Comparison of ENCODE assay signal across 22 cellular contexts in the genomic region with DNA sequence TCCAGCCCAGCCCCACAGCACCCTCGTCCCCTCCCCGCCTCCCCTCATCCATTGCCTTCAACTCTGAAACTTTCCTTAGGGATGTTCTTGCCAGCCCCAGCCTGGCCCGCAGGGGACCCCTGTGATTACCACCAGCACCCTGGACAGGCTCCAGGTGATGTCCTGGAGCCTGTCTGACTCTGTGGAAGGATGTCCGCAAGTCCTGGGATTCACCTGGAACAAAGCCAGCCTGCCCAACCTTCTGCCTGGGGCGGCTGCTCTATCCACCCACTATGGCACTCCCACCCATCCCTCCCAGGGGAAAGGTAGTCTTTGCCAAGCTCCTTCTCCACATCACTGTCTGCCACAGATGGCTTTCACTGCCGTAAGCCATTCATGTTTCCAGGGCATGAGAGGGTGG. TPM values are rescaled to one million over a fixed set of nuclear protein-coding genes. Genes with fewer than 3 reads are reported as not detected.
"Had no signal": no experiment of that assay in that cellular context is flagged by ENCODE, and none has a peak within 500 bp of the region (broad histone marks: within the 10 kb centered on the region; RNA-seq: fewer than 3 reads in every experiment).

No MANE protein-coding gene starts in this region.

- H3K9me3 ChIP-seq: lower lobe of right lung, thyroid gland had no signal

- H3K27ac ChIP-seq: lower lobe of right lung, thyroid gland had no signal

- H3K27ac Mint-ChIP-seq: activated CD8-positive, alpha-beta T cell treated with anti-CD3 and anti-CD28 coated beads, Interleukin-2, amount 10 ng/mL, durations not matched to agents 7 days and 5 days; activated naive CD4-positive, alpha-beta T cell treated with anti-CD3 and anti-CD28 coated beads, Interleukin-2, amount 50 U/mL, for 72 hours; activated T-helper 1 cell treated with anti-CD3 and anti-CD28 coated beads, Interleukin-12 subunit alpha, Interleukin-12 subunit beta, Interleukin-2, Interleukin-4 antibody, amounts not matched to agents 30 ng/mL and 10 ng/mL and 1 ng/mL, durations not matched to agents 14 hours and 24 hours and 36 hours; brain; dendritic cell treated with granulocyte-macrophage colony-stimulating factor and Interleukin-4, amounts not matched to agents 40 ng/mL and 50 ng/mL, for 4 days; progenitor cell of endocrine pancreas; stimulated activated naive CD8-positive, alpha-beta T cell treated with anti-CD3 and anti-CD28 coated beads, Interleukin-15, Interleukin-2, amounts not matched to agents 100 ng/mL and 50 ng/mL, for 24 hours had no signal

- H3K9me3 Mint-ChIP-seq: activated naive CD4-positive, alpha-beta T cell treated with anti-CD3 and anti-CD28 coated beads, Interleukin-2, amount 50 U/mL, for 72 hours; activated T-helper 1 cell treated with anti-CD3 and anti-CD28 coated beads, Interleukin-12 subunit alpha, Interleukin-12 subunit beta, Interleukin-2, Interleukin-4 antibody, amounts not matched to agents 30 ng/mL and 10 ng/mL and 1 ng/mL, durations not matched to agents 14 hours and 24 hours and 36 hours had no signal

- H3K4me3 ChIP-seq: lower lobe of right lung, thyroid gland had no signal

- H3K27me3 Mint-ChIP-seq: progenitor cell of endocrine pancreas had no signal

- H3K4me3 Mint-ChIP-seq: activated CD8-positive, alpha-beta T cell treated with anti-CD3 and anti-CD28 coated beads, Interleukin-2, amount 10 ng/mL, durations not matched to agents 7 days and 5 days; activated T-helper 1 cell treated with anti-CD3 and anti-CD28 coated beads, Interleukin-12 subunit alpha, Interleukin-12 subunit beta, Interleukin-2, Interleukin-4 antibody, amounts not matched to agents 30 ng/mL and 10 ng/mL and 1 ng/mL, durations not matched to agents 14 hours and 24 hours and 36 hours; brain; dendritic cell treated with granulocyte-macrophage colony-stimulating factor and Interleukin-4, amounts not matched to agents 40 ng/mL and 50 ng/mL, for 4 days; naive thymus-derived CD8-positive, alpha-beta T cell; stimulated activated naive CD8-positive, alpha-beta T cell treated with anti-CD3 and anti-CD28 coated beads, Interleukin-15, Interleukin-2, amounts not matched to agents 100 ng/mL and 50 ng/mL, for 24 hours had no signal

- H3K4me1 Mint-ChIP-seq: brain; naive thymus-derived CD8-positive, alpha-beta T cell had no signal

- H3K27me3 ChIP-seq: thyroid gland had no signal

- H3K4me1 ChIP-seq: lower lobe of right lung, thyroid gland had no signal

- H3K36me3 ChIP-seq: lower lobe of right lung, thyroid gland had no signal

- DNase-seq: activated CD4-positive, alpha-beta T cell treated with anti-CD3 and anti-CD28 coated beads for 1 hour; activated CD4-positive, alpha-beta T cell treated with anti-CD3 and anti-CD28 coated beads, Interleukin-2, amount 50 U/mL, for 1 hour; activated CD8-positive, alpha-beta T cell treated with anti-CD3 and anti-CD28 coated beads, Interleukin-2, amount 10 ng/mL, durations not matched to agents 7 days and 5 days; activated gamma-delta T cell treated with Interleukin-2 at 50 U/mL for 16 hours; aorta; effector CD4-positive, alpha-beta T cell; foreskin melanocyte; head of caudate nucleus; hypothalamus; islet precursor cell; lower lobe of right lung; naive thymus-derived CD8-positive, alpha-beta T cell; stimulated activated CD4-positive, alpha-beta T cell treated with anti-CD3 and anti-CD28 coated beads, Interleukin-12 subunit alpha, Interleukin-12 subunit beta, amount 100 ng/mL, for 4 hours; stimulated activated CD4-positive, alpha-beta T cell treated with anti-CD3 and anti-CD28 coated beads, Interleukin-4, amount 100 ng/mL, for 4 hours; T-helper 1 cell; thyroid gland had no signal

- H3K36me3 Mint-ChIP-seq: activated naive CD4-positive, alpha-beta T cell treated with anti-CD3 and anti-CD28 coated beads, Interleukin-2, amount 50 U/mL, for 72 hours; brain had no signal

RNA-seq across cellular contexts. Expression of a gene that starts 24.4 kb away (rescaled TPM):
- polyA plus RNA-seq: naive thymus-derived CD8-positive, alpha-beta T cell had no signal
